Comparison of ENCODE assay signal across 22 cellular contexts in genomic region chr6:137351890-137352289, GRCh38.
DNase-seq lines count a peak whose midpoint lies in the region; ATAC-seq and TF ChIP-seq lines count a peak whose summit lies in the region.
"Had no signal": no experiment of that assay in that cellular context is flagged by ENCODE, and none has a peak within 500 bp of the region (broad histone marks: within the 10 kb centered on the region; RNA-seq: fewer than 3 reads in every experiment).

No MANE protein-coding gene starts in this region.

- H3K27ac ChIP-seq in brain microvascular endothelial cell = no peak overlapping the region
- no peak overlapping the region for H3K27ac ChIP-seq in naive thymus-derived CD4-positive, alpha-beta T cell (ENCODE audit: low read depth, low read length)
- H3K27ac ChIP-seq: cardiac muscle cell, KMS-11, neutrophil, sigmoid colon, uterus had no signal

- peaks cover 12 to 14% of the 10 kb centered on the region in 2 donors for H3K4me1 ChIP-seq in naive thymus-derived CD4-positive, alpha-beta T cell (ENCODE audit: control insufficient read depth in 2 of 2, insufficient read depth in 2 of 2, low read length in 2 of 2)
- H3K4me1 ChIP-seq: sigmoid colon, uterus had no signal

- no peaks in the 10 kb centered on the region for H3K9me3 ChIP-seq in naive thymus-derived CD4-positive, alpha-beta T cell (ENCODE audit: control insufficient read depth in 2 of 3, low read length in 3 of 3)
- H3K9me3 ChIP-seq: neutrophil, sigmoid colon, uterus had no signal

- no peaks in the 10 kb centered on the region for H3K27me3 ChIP-seq in brain microvascular endothelial cell (replicated peaks)
- H3K27me3 ChIP-seq in naive thymus-derived CD4-positive, alpha-beta T cell (ENCODE audit: control insufficient read depth in 2 of 2, insufficient read depth in 2 of 2, low read length in 2 of 2) = no peaks in the 10 kb centered on the region
- H3K27me3 ChIP-seq: cardiac muscle cell, sigmoid colon, uterus had no signal

- DNase-seq in Caki2 (ENCODE audit: low read depth) = peak; percentile 10
- peak; percentile 65 to 76 for DNase-seq in NOMO-1 (lab: John Stamatoyannopoulos, UW; ENCODE audit: unreplicated experiment in 2 of 2)
- DNase-seq in brain microvascular endothelial cell = peak; percentile 43
- DNase-seq in naive thymus-derived CD4-positive, alpha-beta T cell = no peak
- no peak for DNase-seq in glutamatergic neuron
- DNase-seq in activated CD8-positive, alpha-beta T cell treated with anti-CD3 and anti-CD28 coated beads, Interleukin-2, amount 10 ng/mL, durations not matched to agents 7 days and 5 days = no peak
- DNase-seq in SW480 (ENCODE audit: low spot score) = no peak
- no peak for DNase-seq in type B pancreatic cell (ENCODE audit: extremely low spot score, unreplicated experiment)
- DNase-seq: activated CD4-positive, alpha-beta T cell treated with anti-CD3 and anti-CD28 coated beads for 4 hours; activated T-cell treated with anti-CD3 and anti-CD28 coated beads, Interleukin-2, amount 50 U/mL, for 1 hour; foreskin melanocyte; NCI-H1694 treated with DMSO at 0.1 percent for 48 hours; NCI-H526 treated with DMSO at 0.1 percent for 48 hours; sigmoid colon; T-helper 17 cell; uterus had no signal

- H3K36me3 Mint-ChIP-seq in naive thymus-derived CD4-positive, alpha-beta T cell = no peaks in the 10 kb centered on the region
- H3K36me3 Mint-ChIP-seq in glutamatergic neuron (ENCODE audit: unreplicated experiment) = no peaks in the 10 kb centered on the region
- H3K36me3 Mint-ChIP-seq in activated CD8-positive, alpha-beta T cell treated with anti-CD3 and anti-CD28 coated beads, Interleukin-2, amount 10 ng/mL, durations not matched to agents 7 days and 5 days (ENCODE audit: low read depth) = no peaks in the 10 kb centered on the region
- H3K36me3 Mint-ChIP-seq in type B pancreatic cell = no peaks in the 10 kb centered on the region
- H3K36me3 Mint-ChIP-seq: activated naive CD8-positive, alpha-beta T cell; stimulated activated memory B cell treated with anti-CD40 and anti-IgM and Interleukin-4, amounts not matched to agents 10 μg/mL and 1 μg/mL and 100 μg/mL, for 72 hours had no signal

- H3K4me1 Mint-ChIP-seq in naive thymus-derived CD4-positive, alpha-beta T cell = peaks cover 6 to 21% (median 18%) of the 10 kb centered on the region in 7 donors
- H3K4me1 Mint-ChIP-seq in glutamatergic neuron (ENCODE audit: low read depth, unreplicated experiment) (peaks cover 7% of the 10 kb centered on the region), type B pancreatic cell (ENCODE audit: unreplicated experiment) (peaks cover 14% of the 10 kb centered on the region)
- peaks cover 11% of the 10 kb centered on the region for H3K4me1 Mint-ChIP-seq in activated CD8-positive, alpha-beta T cell treated with anti-CD3 and anti-CD28 coated beads, Interleukin-2, amount 10 ng/mL, durations not matched to agents 7 days and 5 days (ENCODE audit: low read depth)

- peak overlapping the region in 2 of 9 donors; percentile 51 to 65 for H3K27ac Mint-ChIP-seq in naive thymus-derived CD4-positive, alpha-beta T cell
- H3K27ac Mint-ChIP-seq in glutamatergic neuron (ENCODE audit: unreplicated experiment) (no peak overlapping the region), type B pancreatic cell (no peak overlapping the region)
- no peak overlapping the region for H3K27ac Mint-ChIP-seq in activated CD8-positive, alpha-beta T cell treated with anti-CD3 and anti-CD28 coated beads, Interleukin-2, amount 10 ng/mL, durations not matched to agents 7 days and 5 days
- H3K27ac Mint-ChIP-seq: activated naive CD8-positive, alpha-beta T cell; stimulated activated memory B cell treated with anti-CD40 and anti-IgM and Interleukin-4, amounts not matched to agents 10 μg/mL and 1 μg/mL and 100 μg/mL, for 72 hours; T-helper 17 cell had no signal

- CTCF ChIA-PET in naive thymus-derived CD4-positive, alpha-beta T cell (lab: Charles Lee) = interaction anchor here (0.6 kb wide), 1 partner anchor 66 kb away, joined by 3 read pairs; no protein-coding TSS in a partner anchor
- CTCF ChIA-PET in activated CD8-positive, alpha-beta T cell treated with anti-CD3 and anti-CD28 coated beads, Interleukin-2, amount 10 ng/mL, durations not matched to agents 7 days and 5 days (lab: Charles Lee) = interaction anchor here (1.1 kb wide), 1 partner anchor 10 kb away, joined by 3 read pairs; no protein-coding TSS in a partner anchor

- H3K4me3 Mint-ChIP-seq in naive thymus-derived CD4-positive, alpha-beta T cell = no peak overlapping the region
- H3K4me3 Mint-ChIP-seq in glutamatergic neuron (ENCODE audit: unreplicated experiment) (no peak overlapping the region), type B pancreatic cell (no peak overlapping the region)
- no peak overlapping the region for H3K4me3 Mint-ChIP-seq in activated CD8-positive, alpha-beta T cell treated with anti-CD3 and anti-CD28 coated beads, Interleukin-2, amount 10 ng/mL, durations not matched to agents 7 days and 5 days
- H3K4me3 Mint-ChIP-seq: activated naive CD8-positive, alpha-beta T cell; stimulated activated memory B cell treated with anti-CD40 and anti-IgM and Interleukin-4, amounts not matched to agents 10 μg/mL and 1 μg/mL and 100 μg/mL, for 72 hours; T-helper 17 cell had no signal

- TF ChIP-seq CTCF in brain microvascular endothelial cell (IDR thresholded peaks at IDR 0.05; ENCODE audit: low read depth, low read length, missing control alignments) = no peak
- TF ChIP-seq CTCF in glutamatergic neuron (IDR thresholded peaks at IDR 0.05; ENCODE audit: partially characterized antibody, unreplicated experiment) = no peak
- no peak for TF ChIP-seq CTCF in type B pancreatic cell (conservative IDR thresholded peaks at IDR 0.05)

- H3K4me3 ChIP-seq in brain microvascular endothelial cell (ENCODE audit: low read depth, low read length) = no peak overlapping the region
- no peak overlapping the region for H3K4me3 ChIP-seq in naive thymus-derived CD4-positive, alpha-beta T cell (ENCODE audit: low read length)
- H3K4me3 ChIP-seq: cardiac muscle cell, sigmoid colon, uterus had no signal

- peak; percentile 87 for ATAC-seq in naive thymus-derived CD4-positive, alpha-beta T cell
- no peak for ATAC-seq in activated CD8-positive, alpha-beta T cell treated with anti-CD3 and anti-CD28 coated beads, Interleukin-2, amount 10 ng/mL, durations not matched to agents 7 days and 5 days
- ATAC-seq: HCT116; stimulated activated memory B cell treated with anti-CD40 and anti-IgM and Interleukin-4, amounts not matched to agents 10 μg/mL and 1 μg/mL and 100 μg/mL, for 72 hours; T-helper 17 cell had no signal

- no peaks in the 10 kb centered on the region for H3K36me3 ChIP-seq in brain microvascular endothelial cell (replicated peaks)
- no peaks in the 10 kb centered on the region for H3K36me3 ChIP-seq in naive thymus-derived CD4-positive, alpha-beta T cell (ENCODE audit: control insufficient read depth in 2 of 3, insufficient read depth in 3 of 3, low read length in 3 of 3)
- H3K36me3 ChIP-seq: cardiac muscle cell, neutrophil, sigmoid colon, uterus had no signal

- intact Hi-C loops in naive thymus-derived CD4-positive, alpha-beta T cell (cut with micrococcal nuclease) = loop anchor here in 1 of 2 donors (2.0 kb wide), 1 partner anchor 21 kb away; no protein-coding TSS in a partner anchor

- POLR2A ChIA-PET in naive thymus-derived CD4-positive, alpha-beta T cell (lab: Charles Lee) = interaction anchor here (0.7 kb wide), 1 partner anchor 43 kb away, joined by 3 read pairs; no protein-coding TSS in a partner anchor
- POLR2A ChIA-PET in activated CD8-positive, alpha-beta T cell treated with anti-CD3 and anti-CD28 coated beads, Interleukin-2, amount 10 ng/mL, durations not matched to agents 7 days and 5 days (lab: Charles Lee) = no interaction called here

- in situ Hi-C loops in Caki2 (cut with HindIII; ENCODE audit: low pct_unique_long_range_greater_than_20kb, low sequenced_read_pairs) = no loop called here
- in situ Hi-C loops in brain microvascular endothelial cell (cut with HindIII; ENCODE audit: low pct_ligation_motif_present, low sequenced_read_pairs) = no loop called here

- no peaks in the 10 kb centered on the region for H3K9me3 Mint-ChIP-seq in naive thymus-derived CD4-positive, alpha-beta T cell
- H3K9me3 Mint-ChIP-seq in glutamatergic neuron (ENCODE audit: unreplicated experiment) = no peaks in the 10 kb centered on the region
- no peaks in the 10 kb centered on the region for H3K9me3 Mint-ChIP-seq in activated CD8-positive, alpha-beta T cell treated with anti-CD3 and anti-CD28 coated beads, Interleukin-2, amount 10 ng/mL, durations not matched to agents 7 days and 5 days (ENCODE audit: insufficient read depth)
- no peaks in the 10 kb centered on the region for H3K9me3 Mint-ChIP-seq in type B pancreatic cell
- H3K9me3 Mint-ChIP-seq: stimulated activated memory B cell treated with anti-CD40 and anti-IgM and Interleukin-4, amounts not matched to agents 10 μg/mL and 1 μg/mL and 100 μg/mL, for 72 hours had no signal

- peaks cover 0 to 16% (median 0%) of the 10 kb centered on the region in 5 donors for H3K27me3 Mint-ChIP-seq in naive thymus-derived CD4-positive, alpha-beta T cell
- H3K27me3 Mint-ChIP-seq in glutamatergic neuron (ENCODE audit: unreplicated experiment) (no peaks in the 10 kb centered on the region), type B pancreatic cell (peaks cover 3% of the 10 kb centered on the region)
- H3K27me3 Mint-ChIP-seq in activated CD8-positive, alpha-beta T cell treated with anti-CD3 and anti-CD28 coated beads, Interleukin-2, amount 10 ng/mL, durations not matched to agents 7 days and 5 days (ENCODE audit: low read depth) = peaks cover 6% of the 10 kb centered on the region
- H3K27me3 Mint-ChIP-seq: activated naive CD8-positive, alpha-beta T cell; stimulated activated memory B cell treated with anti-CD40 and anti-IgM and Interleukin-4, amounts not matched to agents 10 μg/mL and 1 μg/mL and 100 μg/mL, for 72 hours; T-helper 17 cell had no signal

Comparison
In these comparisons a context has a peak if more than half of its experiments do, and no peak if none do; other contexts are left out.
1. DNase-seq: peak in Caki2 (single experiment), NOMO-1 (2 of 2) and brain microvascular endothelial cell (single experiment); none in naive thymus-derived CD4-positive, alpha-beta T cell (0 of 9), glutamatergic neuron (single experiment), activated CD8-positive, alpha-beta T cell treated with anti-CD3 and anti-CD28 coated beads, Interleukin-2, amount 10 ng/mL, durations not matched to agents 7 days and 5 days (single experiment), SW480 (single experiment) and type B pancreatic cell (single experiment).